Comparison of ENCODE assay signal across 8 cellular contexts in genomic region chr19:49851456-49852259, GRCh38. TPM values are rescaled to one million over a fixed set of nuclear protein-coding genes. Genes with fewer than 3 reads are reported as not detected.
DNase-seq lines count a peak whose midpoint lies in the region; ATAC-seq, FAIRE-seq and TF ChIP-seq lines count a peak whose summit lies in the region.

No MANE protein-coding gene starts in this region.

- intact Hi-C loops in Panc1 (cut with micrococcal nuclease; ENCODE audit: unreplicated experiment), result no loop called here

- peak; percentile 57 for DNase-seq in AG08396 (ENCODE audit: low spot score)
- DNase-seq in GM20000 (ENCODE audit: low spot score), result peak; percentile 70
- no peak for DNase-seq in Panc1 (ENCODE audit: low read depth, low spot score)
- DNase-seq in bronchial epithelial cell (ENCODE audit: low read depth), result no peak
- DNase-seq in DMS114 treated with DMSO at 0.1 percent for 48 hours (lab: John Stamatoyannopoulos, UW; ENCODE audit: unreplicated experiment), result no peak

- 2% methylated on average over 78 of the region's 78 CpGs for WGBS in liver

- BruUV-seq in Panc1 (replicated peaks; lab: Mats Ljungman, UMichigan), result no TSS peak

- no peak for FAIRE-seq in bronchial epithelial cell (lab: Jason Lieb, UNC)

- TF ChIP-seq CTCF in GM20000 (IDR thresholded peaks at IDR 0.05; ENCODE audit: extremely low read depth, missing control alignments), result no peak
- TF ChIP-seq CTCF in Panc1 (IDR thresholded peaks at IDR 0.05), result no peak
- TF ChIP-seq CTCF in bronchial epithelial cell (IDR thresholded peaks at IDR 0.05; ENCODE audit: insufficient read depth, low read length, severe bottlenecking), result no peak
- no peak for TF ChIP-seq CTCF in liver (IDR thresholded peaks at IDR 0.05; ENCODE audit: low read depth, low read length, missing input control)

- no peaks in the 10 kb centered on the region for H3K36me3 ChIP-seq in Panc1 (ENCODE audit: control insufficient read depth, insufficient read depth, low read length)
- H3K36me3 ChIP-seq in bronchial epithelial cell (ENCODE audit: control insufficient read depth, insufficient read depth, low read length), result peaks cover 8% of the 10 kb centered on the region
- peaks cover 0 to 5% (median 0%) of the 10 kb centered on the region in 4 donors for H3K36me3 ChIP-seq in liver (ENCODE audit: control insufficient read depth in 4 of 4, insufficient read depth in 3 of 4, low read depth in 1 of 4, low read length in 3 of 4)
- peaks cover 0 to 25% (median 22%) of the 10 kb centered on the region in 5 donors for H3K36me3 ChIP-seq in subcutaneous abdominal adipose tissue (ENCODE audit: control insufficient read depth in 5 of 5, insufficient read depth in 5 of 5, low read length in 5 of 5)

- H3K27ac ChIP-seq in Panc1 (ENCODE audit: low read length) (peak overlapping the region; percentile 57; the same call in 1 of the 2 replicates), liver (ENCODE audit: low read depth in 1 of 2, low read length in 2 of 2) (peak overlapping the region; percentile 99 to 100), subcutaneous abdominal adipose tissue (ENCODE audit: low read depth, low read length) (peak overlapping the region; percentile 30)

- peak; percentile 1; the same call in 1 of the 2 replicates for ATAC-seq in Panc1
- no peak for ATAC-seq in HG03097 (IDR thresholded peaks at IDR 0.05; ENCODE audit: low FRiP score, unreplicated experiment)

- H3K9ac ChIP-seq in liver (ENCODE audit: low read depth in 1 of 2, low read length in 2 of 2) (no peak overlapping the region), subcutaneous abdominal adipose tissue (ENCODE audit: low read length in 5 of 5) (peak overlapping the region; percentile 14 to 99 (median 62))

- CTCF ChIA-PET in Panc1 (lab: Charles Lee), result no interaction called here

- H3K27me3 ChIP-seq in Panc1 (ENCODE audit: control insufficient read depth, insufficient read depth, low read length), result no peaks in the 10 kb centered on the region
- no peaks in the 10 kb centered on the region for H3K27me3 ChIP-seq in bronchial epithelial cell (ENCODE audit: control insufficient read depth, insufficient read depth, low read length)
- no peaks in the 10 kb centered on the region for H3K27me3 ChIP-seq in liver (ENCODE audit: control insufficient read depth in 4 of 4, insufficient read depth in 4 of 4, low read length in 3 of 4)
- no peaks in the 10 kb centered on the region for H3K27me3 ChIP-seq in subcutaneous abdominal adipose tissue (ENCODE audit: control insufficient read depth in 5 of 5, insufficient read depth in 4 of 5, low read length in 5 of 5)

- TF ChIP-seq RAD21 in liver (IDR thresholded peaks at IDR 0.05), result no peak

- H3K4me3 ChIP-seq in Panc1 (ENCODE audit: low read depth in 2 of 2, low read length in 2 of 2), result peak overlapping the region; percentile 58 to 70
- H3K4me3 ChIP-seq in bronchial epithelial cell (ENCODE audit: low read depth, low read length), result peak overlapping the region; percentile 89
- peak overlapping the region; percentile 68 to 93 (median 92) for H3K4me3 ChIP-seq in liver (ENCODE audit: low read depth in 1 of 3, low read length in 3 of 3)
- peak overlapping the region; percentile 73 to 95 (median 84) for H3K4me3 ChIP-seq in subcutaneous abdominal adipose tissue (ENCODE audit: low read depth in 1 of 5, low read length in 5 of 5)

- in situ Hi-C loops in Panc1 (cut with HindIII; ENCODE audit: low pct_unique_long_range_greater_than_20kb, low sequenced_read_pairs), result no loop called here

- POLR2A ChIA-PET in Panc1 (lab: Charles Lee), result no interaction called here

- H3K9me3 ChIP-seq in Panc1 (ENCODE audit: control insufficient read depth, insufficient read depth, low read depth, low read length) (no peaks in the 10 kb centered on the region), liver (ENCODE audit: control insufficient read depth in 4 of 4, low read length in 3 of 4) (no peaks in the 10 kb centered on the region), subcutaneous abdominal adipose tissue (ENCODE audit: control insufficient read depth in 5 of 5, low read length in 5 of 5) (peaks cover 0 to 7% (median 3%) of the 10 kb centered on the region in 5 donors)

- H3K4me1 ChIP-seq in Panc1 (ENCODE audit: control insufficient read depth, insufficient read depth, low read length) (peaks cover 13% of the 10 kb centered on the region), liver (ENCODE audit: control insufficient read depth in 4 of 4, insufficient read depth in 4 of 4, low read length in 3 of 4) (peaks cover 3 to 19% (median 13%) of the 10 kb centered on the region in 4 donors), subcutaneous abdominal adipose tissue (ENCODE audit: control insufficient read depth in 5 of 5, insufficient read depth in 5 of 5, low read length in 5 of 5) (peaks cover 6 to 39% (median 27%) of the 10 kb centered on the region in 5 donors)

TF ChIP-seq in liver, 16 proteins besides CTCF, POLR2A, EP300 and RAD21:
- TF ChIP-seq FOXA1 (IDR thresholded peaks at IDR 0.05), result no peak
- TF ChIP-seq, protein P1, sequence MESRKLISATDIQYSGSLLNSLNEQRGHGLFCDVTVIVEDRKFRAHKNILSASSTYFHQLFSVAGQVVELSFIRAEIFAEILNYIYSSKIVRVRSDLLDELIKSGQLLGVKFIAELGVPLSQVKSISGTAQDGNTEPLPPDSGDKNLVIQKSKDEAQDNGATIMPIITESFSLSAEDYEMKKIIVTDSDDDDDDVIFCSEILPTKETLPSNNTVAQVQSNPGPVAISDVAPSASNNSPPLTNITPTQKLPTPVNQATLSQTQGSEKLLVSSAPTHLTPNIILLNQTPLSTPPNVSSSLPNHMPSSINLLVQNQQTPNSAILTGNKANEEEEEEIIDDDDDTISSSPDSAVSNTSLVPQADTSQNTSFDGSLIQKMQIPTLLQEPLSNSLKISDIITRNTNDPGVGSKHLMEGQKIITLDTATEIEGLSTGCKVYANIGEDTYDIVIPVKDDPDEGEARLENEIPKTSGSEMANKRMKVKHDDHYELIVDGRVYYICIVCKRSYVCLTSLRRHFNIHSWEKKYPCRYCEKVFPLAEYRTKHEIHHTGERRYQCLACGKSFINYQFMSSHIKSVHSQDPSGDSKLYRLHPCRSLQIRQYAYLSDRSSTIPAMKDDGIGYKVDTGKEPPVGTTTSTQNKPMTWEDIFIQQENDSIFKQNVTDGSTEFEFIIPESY (IDR thresholded peaks at IDR 0.05), result no peak
- no peak for TF ChIP-seq EGR1 (IDR thresholded peaks at IDR 0.05; ENCODE audit: low read depth in 2 of 2)
- TF ChIP-seq HNF4A (conservative IDR thresholded peaks at IDR 0.05), result no peak
- TF ChIP-seq NR2F2 (IDR thresholded peaks at IDR 0.05), result no peak

RNA-seq across cellular contexts. Expression of gene PTOV1, which starts 0.7 kb away (rescaled TPM):
- 114 TPM for total RNA-seq in Panc1 (2021; ENCODE audit: unreplicated experiment)
- 273 TPM for polyA plus RNA-seq in Panc1 (2012; ENCODE audit: insufficient read length)
- total RNA-seq in bronchial epithelial cell, result 20.5 and 23.6 TPM in 2 replicates
- 10 to 100 TPM; 38.0 to 40.7 TPM for total RNA-seq in liver
- 10 to 100 TPM; 41.9 to 52.3 TPM for polyA plus RNA-seq in liver

RNA-seq across cellular contexts. Expression of gene PNKP, which starts 15.7 kb away (rescaled TPM):
- total RNA-seq in Panc1 (2021; ENCODE audit: unreplicated experiment) (76.7 TPM), bronchial epithelial cell (26.8 and 37.9 TPM in 2 replicates), liver (10 to 100 TPM; 17.3 to 30.9 TPM)
- polyA plus RNA-seq in Panc1 (2012; ENCODE audit: insufficient read length), result 59.6 TPM
- 10 to 100 TPM; 18.5 to 21.1 TPM for polyA plus RNA-seq in liver

RNA-seq across cellular contexts. Expression of gene AKT1S1, which starts 25.5 kb away (rescaled TPM):
- 92.8 TPM for total RNA-seq in Panc1 (2021; ENCODE audit: unreplicated experiment)
- 112 TPM for polyA plus RNA-seq in Panc1 (2012; ENCODE audit: insufficient read length)
- 3.7 and 7.4 TPM in 2 replicates for total RNA-seq in bronchial epithelial cell
- 10 to 100 TPM in 1 of 2 donors, 1 to 10 TPM in 1; 6.8 to 10.3 TPM for total RNA-seq in liver
- 10 to 100 TPM; 15.4 to 43.9 TPM for polyA plus RNA-seq in liver

RNA-seq across cellular contexts. Expression of gene TBC1D17, which starts 25.8 kb away (rescaled TPM):
- 43.2 TPM for total RNA-seq in Panc1 (2021; ENCODE audit: unreplicated experiment)
- 68.0 TPM for polyA plus RNA-seq in Panc1 (2012; ENCODE audit: insufficient read length)
- total RNA-seq in bronchial epithelial cell, result 2.1 and 3.1 TPM in 2 replicates
- 10 to 100 TPM; 11.3 to 14.9 TPM for total RNA-seq in liver
- 10 to 100 TPM; 19.5 to 27.9 TPM for polyA plus RNA-seq in liver

RNA-seq across cellular contexts. Expression of gene MED25, which starts 33.6 kb away (rescaled TPM):
- 52.4 TPM for total RNA-seq in Panc1 (2021; ENCODE audit: unreplicated experiment)
- polyA plus RNA-seq in Panc1 (2012; ENCODE audit: insufficient read length), result 55.5 TPM
- total RNA-seq in bronchial epithelial cell, result 8.2 and 10.2 TPM in 2 replicates
- total RNA-seq in liver, result 10 to 100 TPM in 1 of 2 donors, 1 to 10 TPM in 1; 7.6 to 24.1 TPM
- 10 to 100 TPM in 1 of 2 donors, 1 to 10 TPM in 1; 4.7 to 11.5 TPM for polyA plus RNA-seq in liver

Comparison
In these comparisons a context has a peak if more than half of its experiments do, and no peak if none do; other contexts are left out.
1. DNase-seq: peak in AG08396 (single experiment) and GM20000 (single experiment); none in Panc1 (single experiment), bronchial epithelial cell (single experiment) and DMS114 treated with DMSO at 0.1 percent for 48 hours (single experiment).
2. H3K27ac ChIP-seq: peak in every context shown above with its lines; median percentile 100 in liver; 57 in Panc1; 30 in subcutaneous abdominal adipose tissue.
3. H3K9ac ChIP-seq: peak in subcutaneous abdominal adipose tissue (5 of 5); none in liver (0 of 2).
4. Peak in every context shown above with its lines, with median percentiles within 50 percentile points of each other: H3K4me3 ChIP-seq.